In genomic region chr6:35601331-35602132, GRCh38 we compare ENCODE assay signal across 1 cellular context.
TF ChIP-seq lines count a peak whose summit lies in the region.

No MANE protein-coding gene starts in this region.

TF ChIP-seq in HepG2, 621 proteins besides CTCF, POLR2A, EP300 and RAD21 (continued from another document):
- peak; percentile 29; the same call in 1 of the 2 replicates for TF ChIP-seq SAP130 (CRISPR knock-in tag; IDR thresholded peaks at IDR 0.05; ENCODE audit: low read depth)
- TF ChIP-seq, protein P1, sequence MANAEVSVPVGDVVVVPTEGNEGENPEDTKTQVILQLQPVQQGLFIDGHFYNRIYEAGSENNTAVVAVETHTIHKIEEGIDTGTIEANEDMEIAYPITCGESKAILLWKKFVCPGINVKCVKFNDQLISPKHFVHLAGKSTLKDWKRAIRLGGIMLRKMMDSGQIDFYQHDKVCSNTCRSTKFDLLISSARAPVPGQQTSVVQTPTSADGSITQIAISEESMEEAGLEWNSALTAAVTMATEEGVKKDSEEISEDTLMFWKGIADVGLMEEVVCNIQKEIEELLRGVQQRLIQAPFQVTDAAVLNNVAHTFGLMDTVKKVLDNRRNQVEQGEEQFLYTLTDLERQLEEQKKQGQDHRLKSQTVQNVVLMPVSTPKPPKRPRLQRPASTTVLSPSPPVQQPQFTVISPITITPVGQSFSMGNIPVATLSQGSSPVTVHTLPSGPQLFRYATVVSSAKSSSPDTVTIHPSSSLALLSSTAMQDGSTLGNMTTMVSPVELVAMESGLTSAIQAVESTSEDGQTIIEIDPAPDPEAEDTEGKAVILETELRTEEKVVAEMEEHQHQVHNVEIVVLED (CRISPR knock-in tag; IDR thresholded peaks at IDR 0.05; ENCODE audit: borderline replicate concordance) = no peak
- TF ChIP-seq IKZF5 (CRISPR knock-in tag; IDR thresholded peaks at IDR 0.05) = peak; percentile 71; the same call in 1 of the 2 replicates
- no peak for TF ChIP-seq ZNF530 (CRISPR knock-in tag; IDR thresholded peaks at IDR 0.05; ENCODE audit: low read depth)
- no peak for TF ChIP-seq TBX3 (IDR thresholded peaks at IDR 0.05; ENCODE audit: borderline replicate concordance)
- TF ChIP-seq CBX1 (IDR thresholded peaks at IDR 0.05; ENCODE audit: low read depth) = no peak
- TF ChIP-seq ARID2 (CRISPR knock-in tag; IDR thresholded peaks at IDR 0.05; ENCODE audit: borderline replicate concordance) = no peak
- TF ChIP-seq ZFP37 (CRISPR knock-in tag; IDR thresholded peaks at IDR 0.05; ENCODE audit: borderline replicate concordance) = no peak
- TF ChIP-seq, protein P2, sequence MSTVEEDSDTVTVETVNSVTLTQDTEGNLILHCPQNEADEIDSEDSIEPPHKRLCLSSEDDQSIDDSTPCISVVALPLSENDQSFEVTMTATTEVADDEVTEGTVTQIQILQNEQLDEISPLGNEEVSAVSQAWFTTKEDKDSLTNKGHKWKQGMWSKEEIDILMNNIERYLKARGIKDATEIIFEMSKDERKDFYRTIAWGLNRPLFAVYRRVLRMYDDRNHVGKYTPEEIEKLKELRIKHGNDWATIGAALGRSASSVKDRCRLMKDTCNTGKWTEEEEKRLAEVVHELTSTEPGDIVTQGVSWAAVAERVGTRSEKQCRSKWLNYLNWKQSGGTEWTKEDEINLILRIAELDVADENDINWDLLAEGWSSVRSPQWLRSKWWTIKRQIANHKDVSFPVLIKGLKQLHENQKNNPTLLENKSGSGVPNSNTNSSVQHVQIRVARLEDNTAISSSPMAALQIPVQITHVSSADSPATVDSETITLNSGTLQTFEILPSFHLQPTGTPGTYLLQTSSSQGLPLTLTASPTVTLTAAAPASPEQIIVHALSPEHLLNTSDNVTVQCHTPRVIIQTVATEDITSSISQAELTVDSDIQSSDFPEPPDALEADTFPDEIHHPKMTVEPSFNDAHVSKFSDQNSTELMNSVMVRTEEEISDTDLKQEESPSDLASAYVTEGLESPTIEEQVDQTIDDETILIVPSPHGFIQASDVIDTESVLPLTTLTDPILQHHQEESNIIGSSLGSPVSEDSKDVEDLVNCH (CRISPR knock-in tag; IDR thresholded peaks at IDR 0.05) = no peak
- no peak for TF ChIP-seq ZBTB7B (CRISPR knock-in tag; IDR thresholded peaks at IDR 0.05)
- peak; percentile 57; the same call in 1 of the 2 replicates for TF ChIP-seq ZSCAN29 (CRISPR knock-in tag; conservative IDR thresholded peaks at IDR 0.05)
- no peak for TF ChIP-seq KIAA2018 (CRISPR knock-in tag; IDR thresholded peaks at IDR 0.05; ENCODE audit: borderline replicate concordance)
- no peak for TF ChIP-seq ZNF552 (CRISPR knock-in tag; IDR thresholded peaks at IDR 0.05; ENCODE audit: borderline replicate concordance)
- TF ChIP-seq CEBPG (CRISPR knock-in tag; IDR thresholded peaks at IDR 0.05) = peak; percentile 73
